Comparison of ENCODE assay signal across 23 cellular contexts in the genomic region with DNA sequence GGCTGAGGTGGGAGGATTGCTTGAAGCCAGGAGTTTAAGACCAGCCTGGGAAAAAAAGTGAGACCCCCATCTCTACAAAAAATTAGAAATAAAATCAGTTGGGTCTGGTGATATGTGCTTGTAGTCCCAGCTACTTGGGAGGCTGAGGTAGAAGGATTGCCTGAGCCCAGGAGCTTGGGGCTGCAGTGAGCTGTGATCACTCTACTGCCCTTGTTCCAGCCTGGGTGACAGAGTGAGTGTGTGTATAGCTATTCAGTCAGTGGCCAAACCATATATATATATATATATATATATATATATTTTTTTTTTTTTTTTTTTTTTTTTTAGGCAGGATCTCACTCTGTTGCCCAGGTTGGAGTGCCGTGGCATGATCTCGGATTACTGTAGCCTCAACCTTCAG. TPM values are rescaled to one million over a fixed set of nuclear protein-coding genes. Genes with fewer than 3 reads are reported as not detected.
DNase-seq lines count a peak whose midpoint lies in the region; ATAC-seq and TF ChIP-seq lines count a peak whose summit lies in the region.
"Had no signal": no experiment of that assay in that cellular context is flagged by ENCODE, and none has a peak within 500 bp of the region (broad histone marks: within the 10 kb centered on the region; RNA-seq: fewer than 3 reads in every experiment).

No MANE protein-coding gene starts in this region.

- H3K27me3 ChIP-seq in right atrium auricular region (no peaks in the 10 kb centered on the region), esophagus muscularis mucosa (no peaks in the 10 kb centered on the region)
- H3K27me3 ChIP-seq: ascending aorta had no signal

- H3K36me3 Mint-ChIP-seq in osteocyte (ENCODE audit: unreplicated experiment): no peaks in the 10 kb centered on the region
- H3K36me3 Mint-ChIP-seq: activated CD8-positive, alpha-beta memory T cell treated with anti-CD3 and anti-CD28 coated beads, Interleukin-2, amount 10 ng/mL, durations not matched to agents 7 days and 5 days; immature natural killer cell had no signal

- TF ChIP-seq POLR2A in esophagus muscularis mucosa (IDR thresholded peaks at IDR 0.05; ENCODE audit: low read depth): no peak

- peak overlapping the region; percentile 24 to 68 for H3K27ac ChIP-seq in right atrium auricular region
- H3K27ac ChIP-seq in esophagus muscularis mucosa (replicated peaks in 1 of 4): peak overlapping the region in 3 of 4 donors; percentile 76 to 81 (median 78)
- H3K27ac ChIP-seq: KMS-11, VCaP had no signal

- ATAC-seq in Right ventricle myocardium inferior (no peak), GM21381 (IDR thresholded peaks at IDR 0.05; ENCODE audit: unreplicated experiment) (no peak)
- ATAC-seq: activated CD8-positive, alpha-beta memory T cell treated with anti-CD3 and anti-CD28 coated beads, Interleukin-2, amount 10 ng/mL, durations not matched to agents 7 days and 5 days had no signal

- DNase-seq in right atrium auricular region (ENCODE audit: low spot score) (no peak), Right ventricle myocardium inferior (ENCODE audit: missing footprints) (no peak), esophagus muscularis mucosa (ENCODE audit: extremely low spot score) (no peak), osteocyte (ENCODE audit: extremely low spot score, unreplicated experiment) (no peak), NCI-H1417 (lab: John Stamatoyannopoulos, UW) (no peak), NCI-H1417 treated with DMSO at 0.1 percent for 48 hours (lab: John Stamatoyannopoulos, UW) (no peak), NCI-H748 (lab: John Stamatoyannopoulos, UW; ENCODE audit: unreplicated experiment) (no peak)
- DNase-seq: activated CD4-positive, alpha-beta T cell treated with anti-CD3 and anti-CD28 coated beads, Interleukin-2, amount 10 ng/mL, durations not matched to agents 24 days and 14 days; activated CD8-positive, alpha-beta memory T cell treated with anti-CD3 and anti-CD28 coated beads, Interleukin-2, amount 10 ng/mL, durations not matched to agents 7 days and 5 days; activated naive CD4-positive, alpha-beta T cell treated with anti-CD3 and anti-CD28 coated beads, Interleukin-2, amount 50 U/mL, for 16 hours; COR-L47; DMS79; hippocampal formation; immature natural killer cell; left ventricle myocardium superior; NCI-H526 had no signal

- intact Hi-C loops in Right ventricle myocardium inferior (cut with DNase I) (no loop called here), esophagus muscularis mucosa (cut with DNase I) (no loop called here)

- H3K4me1 ChIP-seq in right atrium auricular region: peaks cover 0 to 42% of the 10 kb centered on the region in 2 donors
- H3K4me1 ChIP-seq in esophagus muscularis mucosa: peaks cover 41 to 50% (median 49%) of the 10 kb centered on the region in 4 donors

- TF ChIP-seq CTCF in right atrium auricular region (IDR thresholded peaks at IDR 0.05) (no peak), esophagus muscularis mucosa (IDR thresholded peaks at IDR 0.05) (no peak), osteocyte (IDR thresholded peaks at IDR 0.05) (no peak)

- peaks cover 54% of the 10 kb centered on the region for H3K4me1 Mint-ChIP-seq in osteocyte (ENCODE audit: unreplicated experiment)
- H3K4me1 Mint-ChIP-seq: activated CD4-positive, alpha-beta T cell treated with anti-CD3 and anti-CD28 coated beads, Interleukin-2, amount 10 ng/mL, durations not matched to agents 24 days and 14 days; central memory CD8-positive, alpha-beta T cell; immature natural killer cell had no signal

- H3K36me3 ChIP-seq in right atrium auricular region: no peaks in the 10 kb centered on the region
- H3K36me3 ChIP-seq in esophagus muscularis mucosa: no peaks in the 10 kb centered on the region
- H3K36me3 ChIP-seq: ascending aorta had no signal

- 100% methylated on average over 2 of the region's 2 CpGs for WGBS in esophagus muscularis mucosa

- no peak overlapping the region for H3K4me3 Mint-ChIP-seq in osteocyte (ENCODE audit: unreplicated experiment)
- H3K4me3 Mint-ChIP-seq: activated CD4-positive, alpha-beta T cell treated with anti-CD3 and anti-CD28 coated beads, Interleukin-2, amount 10 ng/mL, durations not matched to agents 24 days and 14 days; activated CD8-positive, alpha-beta memory T cell treated with anti-CD3 and anti-CD28 coated beads, Interleukin-2, amount 10 ng/mL, durations not matched to agents 7 days and 5 days; central memory CD8-positive, alpha-beta T cell; immature natural killer cell; neural crest cell; T-helper 2 cell treated with Interferon-gamma antibody and Interleukin-4, amounts not matched to agents 5 μg/mL and 100 μg/mL, for 36 hours had no signal

- H3K27ac Mint-ChIP-seq in osteocyte (ENCODE audit: unreplicated experiment): peak overlapping the region; percentile 78
- H3K27ac Mint-ChIP-seq: activated CD4-positive, alpha-beta T cell treated with anti-CD3 and anti-CD28 coated beads, Interleukin-2, amount 10 ng/mL, durations not matched to agents 24 days and 14 days; activated CD8-positive, alpha-beta memory T cell treated with anti-CD3 and anti-CD28 coated beads, Interleukin-2, amount 10 ng/mL, durations not matched to agents 7 days and 5 days; immature natural killer cell; T-helper 2 cell treated with Interferon-gamma antibody and Interleukin-4, amounts not matched to agents 5 μg/mL and 100 μg/mL, for 36 hours had no signal

- H3K9me3 ChIP-seq in right atrium auricular region (no peaks in the 10 kb centered on the region), esophagus muscularis mucosa (no peaks in the 10 kb centered on the region)
- H3K9me3 ChIP-seq: ascending aorta had no signal

- H3K4me3 ChIP-seq in right atrium auricular region (no peak overlapping the region), esophagus muscularis mucosa (no peak overlapping the region)
- H3K4me3 ChIP-seq: ascending aorta had no signal

- no peaks in the 10 kb centered on the region for H3K27me3 Mint-ChIP-seq in osteocyte (ENCODE audit: unreplicated experiment)

- no peak for TF ChIP-seq EP300 in esophagus muscularis mucosa (IDR thresholded peaks at IDR 0.05)

- no peaks in the 10 kb centered on the region for H3K9me3 Mint-ChIP-seq in osteocyte (ENCODE audit: unreplicated experiment)
- H3K9me3 Mint-ChIP-seq: central memory CD8-positive, alpha-beta T cell; immature natural killer cell; neural crest cell; T-helper 2 cell treated with Interferon-gamma antibody and Interleukin-4, amounts not matched to agents 5 μg/mL and 100 μg/mL, for 36 hours had no signal

RNA-seq across cellular contexts. Expression of a gene that starts 24.5 kb away (rescaled TPM):
- 100 to 1,000 TPM in 1 of 2 donors, 10 to 100 TPM in 1; 31.2 to 217 TPM for total RNA-seq in right atrium auricular region
- 14.1 TPM for total RNA-seq in Right ventricle myocardium inferior
- total RNA-seq in esophagus muscularis mucosa: 100 to 1,000 TPM in 2 of 4 donors, 10 to 100 TPM in 2; 57.3 to 152 (median 105) TPM
- 239 and 244 TPM in 2 replicates for total RNA-seq in osteocyte

RNA-seq across cellular contexts. Expression of a gene that starts 35.3 kb away (rescaled TPM):
- total RNA-seq in right atrium auricular region: 10 to 100 TPM; 22.8 to 23.9 TPM
- 16.7 TPM for total RNA-seq in Right ventricle myocardium inferior
- total RNA-seq in esophagus muscularis mucosa: 10 to 100 TPM; 44.6 to 59.4 (median 53.4) TPM
- total RNA-seq in osteocyte: 65.2 and 80.0 TPM in 2 replicates
